3 cellular contexts compared by ENCODE assay signal in genomic region chr21:5235761-5236160, GRCh38.
DNase-seq lines count a peak whose midpoint lies in the region; ATAC-seq and TF ChIP-seq lines count a peak whose summit lies in the region.
"Not testable (repeated sequence)": the region's sequence is repeated elsewhere in the genome, so short reads cannot be mapped to it uniquely, and the experiment has no call there.

No MANE protein-coding gene starts in this region.

- not testable (repeated sequence) for DNase-seq in GM23338 (ENCODE audit: low spot score)
- DNase-seq in activated CD4-positive, alpha-beta T cell treated with anti-CD3 and anti-CD28 coated beads, Interleukin-2, amount 10 ng/mL, durations not matched to agents 24 days and 14 days, result peak; percentile 56

- not testable (repeated sequence) for H2AFZ ChIP-seq in GM23338

- H3K27ac ChIP-seq in GM23338 (ENCODE audit: low read depth); HUES64 (ENCODE audit: low read depth, low read length): not testable (repeated sequence)

- not testable (repeated sequence) for H3K79me2 ChIP-seq in GM23338 (replicated peaks; ENCODE audit: insufficient read depth)

- not testable (repeated sequence) for H3K9me2 ChIP-seq in GM23338 (ENCODE audit: insufficient read depth)

- peaks cover 10% of the 10 kb centered on the region for H3K27me3 Mint-ChIP-seq in GM23338 (ENCODE audit: insufficient read depth, low read depth, poor library complexity)
- not testable (repeated sequence) for H3K27me3 Mint-ChIP-seq in activated CD4-positive, alpha-beta T cell treated with anti-CD3 and anti-CD28 coated beads, Interleukin-2, amount 10 ng/mL, durations not matched to agents 24 days and 14 days

- H3K27ac Mint-ChIP-seq in GM23338; activated CD4-positive, alpha-beta T cell treated with anti-CD3 and anti-CD28 coated beads, Interleukin-2, amount 10 ng/mL, durations not matched to agents 24 days and 14 days: not testable (repeated sequence)

- intact Hi-C loops in activated CD4-positive, alpha-beta T cell treated with anti-CD3 and anti-CD28 coated beads, Interleukin-2, amount 10 ng/mL, durations not matched to agents 24 days and 14 days (cut with micrococcal nuclease), result not testable (repeated sequence)

- peaks cover 18% of the 10 kb centered on the region for H3K36me3 ChIP-seq in GM23338 (ENCODE audit: insufficient read depth)
- H3K36me3 ChIP-seq in HUES64 (ENCODE audit: insufficient read depth, low read length), result not testable (repeated sequence)

- not testable (repeated sequence) for ATAC-seq in GM23338

- H3K9me3 ChIP-seq in HUES64 (ENCODE audit: insufficient read depth, low read depth, low read length), result peaks cover 84% of the 10 kb centered on the region

- not testable (repeated sequence) for H3K4me1 ChIP-seq in GM23338 (ENCODE audit: insufficient read depth); HUES64 (ENCODE audit: insufficient read depth, low read length)

- H3K4me2 ChIP-seq in GM23338, result not testable (repeated sequence)

- WGBS in HUES64, result 74% methylated on average over 2 of the region's 2 CpGs

- not testable (repeated sequence) for H3K27me3 ChIP-seq in GM23338 (ENCODE audit: insufficient read depth); HUES64 (ENCODE audit: insufficient read depth, low read length)

- H3K9ac ChIP-seq in HUES64 (ENCODE audit: low read depth, low read length), result not testable (repeated sequence)

- H3K9me3 Mint-ChIP-seq in GM23338, result peaks cover 97% of the 10 kb centered on the region
- peaks cover 38% of the 10 kb centered on the region for H3K9me3 Mint-ChIP-seq in activated CD4-positive, alpha-beta T cell treated with anti-CD3 and anti-CD28 coated beads, Interleukin-2, amount 10 ng/mL, durations not matched to agents 24 days and 14 days

- H3K36me3 Mint-ChIP-seq in GM23338 (ENCODE audit: low read depth), result peaks cover 64% of the 10 kb centered on the region
- H3K36me3 Mint-ChIP-seq in activated CD4-positive, alpha-beta T cell treated with anti-CD3 and anti-CD28 coated beads, Interleukin-2, amount 10 ng/mL, durations not matched to agents 24 days and 14 days (ENCODE audit: low read depth), result not testable (repeated sequence)

- not testable (repeated sequence) for H3F3A ChIP-seq in GM23338 (replicated peaks; ENCODE audit: low read depth)

- not testable (repeated sequence) for TF ChIP-seq CTCF in GM23338 (conservative IDR thresholded peaks at IDR 0.05; ENCODE audit: low read depth in 2 of 2)

- not testable (repeated sequence) for H3K4me3 Mint-ChIP-seq in GM23338; activated CD4-positive, alpha-beta T cell treated with anti-CD3 and anti-CD28 coated beads, Interleukin-2, amount 10 ng/mL, durations not matched to agents 24 days and 14 days

- H4K20me1 ChIP-seq in GM23338 (replicated peaks; ENCODE audit: insufficient read depth), result not testable (repeated sequence)

- peak overlapping the region; percentile 4; the same call in 1 of the 2 replicates for H3K4me3 ChIP-seq in GM23338
- 0 out of 2 replicates have a peak overlapping the region, but pooled peaks have one; percentile 13 for H3K4me3 ChIP-seq in HUES64 (ENCODE audit: low read length)

- not testable (repeated sequence) for H3K4me1 Mint-ChIP-seq in GM23338; activated CD4-positive, alpha-beta T cell treated with anti-CD3 and anti-CD28 coated beads, Interleukin-2, amount 10 ng/mL, durations not matched to agents 24 days and 14 days
